9 cellular contexts compared by ENCODE assay signal in genomic region chr12:749871-750270, GRCh38. TPM values are rescaled to one million over a fixed set of nuclear protein-coding genes. Genes with fewer than 3 reads are reported as not detected.
A peak's percentile ranks its signal among the peaks of the same experiment; 100 is the strongest.
DNase-seq lines count a peak whose midpoint lies in the region; ATAC-seq and TF ChIP-seq lines count a peak whose summit lies in the region.
"Had no signal": no experiment of that assay in that cellular context is flagged by ENCODE, and none has a peak within 500 bp of the region (broad histone marks: within the 10 kb centered on the region; RNA-seq: fewer than 3 reads in every experiment).

No MANE protein-coding gene starts in this region.

- TF ChIP-seq CTCF in breast epithelium (IDR thresholded peaks at IDR 0.05), result no peak
- TF ChIP-seq CTCF in MCF 10A (IDR thresholded peaks at IDR 0.05; ENCODE audit: unreplicated experiment), result no peak
- TF ChIP-seq CTCF in endothelial cell (IDR thresholded peaks at IDR 0.05; ENCODE audit: unreplicated experiment), result no peak
- no peak for TF ChIP-seq CTCF in GM13977 (IDR thresholded peaks at IDR 0.05; ENCODE audit: extremely low read depth, insufficient read depth, missing control alignments)
- TF ChIP-seq CTCF in left lung (IDR thresholded peaks at IDR 0.05), result no peak

- H3K27ac Mint-ChIP-seq in MCF 10A (ENCODE audit: low read depth, unreplicated experiment), result no peak overlapping the region
- H3K27ac Mint-ChIP-seq in endothelial cell (ENCODE audit: unreplicated experiment), result peak overlapping the region; percentile 9

- ATAC-seq in HG02759 (IDR thresholded peaks at IDR 0.05; ENCODE audit: unreplicated experiment), result no peak
- ATAC-seq in left lung, result no peak
- ATAC-seq: activated CD4-positive, CD25-positive, alpha-beta regulatory T cell treated with anti-CD3 and anti-CD28 coated beads, Interleukin-2, amount 50 U/mL, for 24 hours had no signal

- H3K27me3 Mint-ChIP-seq in MCF 10A (ENCODE audit: insufficient read depth, unreplicated experiment), result no peaks in the 10 kb centered on the region
- peaks cover 6% of the 10 kb centered on the region for H3K27me3 Mint-ChIP-seq in endothelial cell (ENCODE audit: unreplicated experiment)

- H3K4me3 Mint-ChIP-seq in MCF 10A (ENCODE audit: unreplicated experiment), result no peak overlapping the region
- H3K4me3 Mint-ChIP-seq in endothelial cell (ENCODE audit: unreplicated experiment), result no peak overlapping the region

- in situ Hi-C loops in GM13977 (cut with MboI; ENCODE audit: low pct_unique_long_range_greater_than_20kb, low sequenced_read_pairs, unreplicated experiment), result no loop called here

- H3K36me3 ChIP-seq in breast epithelium (no peaks in the 10 kb centered on the region), left lung (no peaks in the 10 kb centered on the region)

- CTCF ChIA-PET in MCF 10A (lab: Yijun Ruan, JAX), result interaction anchor here (1.3 to 6.8 kb wide), 7 partner anchors 8 to 179 kb away, joined by 5 to 100 read pairs (median 35); no protein-coding TSS in a partner anchor

- H3K36me3 Mint-ChIP-seq in MCF 10A (ENCODE audit: insufficient read depth, unreplicated experiment) (no peaks in the 10 kb centered on the region), endothelial cell (ENCODE audit: low read depth, unreplicated experiment) (peaks cover 9% of the 10 kb centered on the region)

- DNase-seq in breast epithelium (ENCODE audit: low spot score in 2 of 2) (no peak), MCF 10A (ENCODE audit: unreplicated experiment) (no peak), NCI-H345 treated with DMSO at 0.1 percent for 48 hours (lab: John Stamatoyannopoulos, UW; ENCODE audit: unreplicated experiment) (peak; percentile 25), endothelial cell (ENCODE audit: low spot score) (no peak), substantia nigra (lab: John Stamatoyannopoulos, UW) (no peak), GM13977 (ENCODE audit: low spot score) (no peak), left lung (no peak)

- H3K4me1 Mint-ChIP-seq in MCF 10A (ENCODE audit: insufficient read depth, unreplicated experiment), result peaks cover 11% of the 10 kb centered on the region
- peaks cover 12% of the 10 kb centered on the region for H3K4me1 Mint-ChIP-seq in endothelial cell (ENCODE audit: unreplicated experiment)

- BruUV-seq in MCF 10A (replicated peaks; lab: Mats Ljungman, UMichigan), result no TSS peak

- H3K9me3 Mint-ChIP-seq in MCF 10A (ENCODE audit: unreplicated experiment) (no peaks in the 10 kb centered on the region), endothelial cell (ENCODE audit: unreplicated experiment) (no peaks in the 10 kb centered on the region)

- POLR2A ChIA-PET in MCF 10A (lab: Yijun Ruan, JAX), result interaction anchor here (0.7 to 6.4 kb wide), 17 partner anchors 11 to 201 kb away, joined by 3 to 336 read pairs (median 11); no protein-coding TSS in a partner anchor

- H3K4me1 ChIP-seq in breast epithelium (no peaks in the 10 kb centered on the region), left lung (peaks cover 0 to 20% of the 10 kb centered on the region in 2 donors)

- H3K9me3 ChIP-seq in breast epithelium (no peaks in the 10 kb centered on the region), left lung (no peaks in the 10 kb centered on the region)

- no peak for TF ChIP-seq POLR2A in breast epithelium (IDR thresholded peaks at IDR 0.05)

- H3K27me3 ChIP-seq in breast epithelium (no peaks in the 10 kb centered on the region), left lung (no peaks in the 10 kb centered on the region)

- H3K27ac ChIP-seq in breast epithelium, result peak overlapping the region; percentile 81 to 85
- peak overlapping the region; percentile 95 for H3K27ac ChIP-seq in substantia nigra (ENCODE audit: low read depth, low read length, poor library complexity, severe bottlenecking)
- peak overlapping the region in 1 of 2 donors; percentile 98 for H3K27ac ChIP-seq in left lung

- H3K4me3 ChIP-seq in breast epithelium (no peak overlapping the region), left lung (no peak overlapping the region)

- intact Hi-C loops in breast epithelium (cut with DNase I; ENCODE audit: low total_unique reads) (loop anchor here (10.0 kb wide), 1 partner anchor 175 kb away; no protein-coding TSS in a partner anchor), MCF 10A (cut with micrococcal nuclease) (loop anchor here (5.0 to 10.0 kb wide), 3 partner anchors 118 to 842 kb away; partner anchors contain the start of gene FBXL14), left lung (cut with DNase I) (loop anchor here in 1 of 2 donors (5.0 to 10.0 kb wide), 2 partner anchors 65 to 178 kb away; no protein-coding TSS in a partner anchor)

RNA-seq across cellular contexts. Expression of gene WNK1, which starts 2.5 kb away (rescaled TPM):
- total RNA-seq in breast epithelium (100 to 1,000 TPM; 173 to 192 (median 176) TPM), MCF 10A (2022) (123 and 139 TPM in 2 replicates), endothelial cell (ENCODE audit: unreplicated experiment) (160 TPM), left lung (100 to 1,000 TPM; 185 to 245 TPM)
